In the genomic region with DNA sequence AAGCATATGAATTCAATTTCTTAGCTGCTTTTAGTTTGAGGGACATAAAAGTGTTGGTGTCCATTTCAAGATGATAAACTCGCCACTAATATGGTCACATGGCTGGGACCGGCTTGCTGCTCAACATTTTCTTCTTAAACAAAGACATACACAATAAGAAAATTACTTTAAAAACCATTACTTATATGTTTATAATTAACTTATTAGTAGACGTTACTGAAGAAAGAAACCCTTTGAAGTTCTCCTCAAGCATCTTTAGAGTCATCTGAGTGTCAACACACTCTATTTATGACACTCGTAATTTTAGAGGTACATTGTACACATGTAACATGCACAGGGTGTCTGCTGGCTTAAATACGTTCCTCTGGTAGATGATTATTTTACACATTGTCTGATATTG, we compare ENCODE assay signal across 19 cellular contexts.
"Had no signal": no experiment of that assay in that cellular context is flagged by ENCODE, and none has a peak within 500 bp of the region (broad histone marks: within the 10 kb centered on the region; RNA-seq: fewer than 3 reads in every experiment).

No MANE protein-coding gene starts in this region.

- H3K27me3 ChIP-seq: left lung, thyroid gland had no signal

- H3K9me3 ChIP-seq: left lung, thyroid gland had no signal

- H3K9ac ChIP-seq: parathyroid adenoma had no signal

- H3K27ac Mint-ChIP-seq: activated naive CD4-positive, alpha-beta T cell treated with anti-CD3 and anti-CD28 coated beads, Interleukin-2, amount 50 U/mL, for 72 hours; effector memory CD8-positive, alpha-beta T cell; memory B cell; naive thymus-derived CD8-positive, alpha-beta T cell had no signal

- H3K4me1 Mint-ChIP-seq: memory B cell; naive thymus-derived CD8-positive, alpha-beta T cell had no signal

- DNase-seq: activated CD4-positive, alpha-beta T cell treated with anti-CD3 and anti-CD28 coated beads for 1 hour; activated CD8-positive, alpha-beta memory T cell treated with anti-CD3 and anti-CD28 coated beads for 24 hours; activated CD8-positive, alpha-beta memory T cell treated with anti-CD3 and anti-CD28 coated beads, Interleukin-2, amount 50 U/mL, for 48 hours; activated effector memory CD4-positive, alpha-beta T cell treated with Interleukin-2 at 50 U/mL for 16 hours; activated T-cell treated with anti-CD3 and anti-CD28 coated beads, Interleukin-2, amount 50 U/mL, for 48 hours; effector memory CD8-positive, alpha-beta T cell; foreskin melanocyte; left lung; naive thymus-derived CD8-positive, alpha-beta T cell; stimulated activated CD4-positive, alpha-beta T cell treated with anti-CD3 and anti-CD28 coated beads, Interleukin-12 subunit alpha, Interleukin-12 subunit beta, amount 100 ng/mL, for 4 hours; stimulated activated CD4-positive, alpha-beta T cell treated with anti-CD3 and anti-CD28 coated beads, Interleukin-1b, Interleukin-23, amount 100 ng/mL, for 48 hours; stimulated activated CD8-positive, alpha-beta memory T cell treated with anti-CD3 and anti-CD28 coated beads, Interleukin-4, amount 100 ng/mL, for 48 hours; stimulated activated naive CD4-positive, alpha-beta T cell; T-helper 2 cell; thyroid gland had no signal

- H3K27ac ChIP-seq: left lung, parathyroid adenoma, thyroid gland, VCaP had no signal

- H3K4me3 ChIP-seq: left lung, thyroid gland had no signal

- H3K27me3 Mint-ChIP-seq: effector memory CD8-positive, alpha-beta T cell had no signal

- H3K36me3 Mint-ChIP-seq: activated naive CD4-positive, alpha-beta T cell treated with anti-CD3 and anti-CD28 coated beads, Interleukin-2, amount 50 U/mL, for 72 hours had no signal

- H3K4me1 ChIP-seq: left lung, parathyroid adenoma had no signal

- H3K36me3 ChIP-seq: left lung, thyroid gland had no signal

- ATAC-seq: activated naive CD4-positive, alpha-beta T cell treated with anti-CD3 and anti-CD28 coated beads, Interleukin-2, amount 50 U/mL, for 72 hours; effector memory CD8-positive, alpha-beta T cell; left lung; naive thymus-derived CD8-positive, alpha-beta T cell had no signal

- H3K4me3 Mint-ChIP-seq: effector memory CD8-positive, alpha-beta T cell; memory B cell; naive thymus-derived CD8-positive, alpha-beta T cell had no signal
